8 cellular contexts compared by ENCODE assay signal in the genomic region with DNA sequence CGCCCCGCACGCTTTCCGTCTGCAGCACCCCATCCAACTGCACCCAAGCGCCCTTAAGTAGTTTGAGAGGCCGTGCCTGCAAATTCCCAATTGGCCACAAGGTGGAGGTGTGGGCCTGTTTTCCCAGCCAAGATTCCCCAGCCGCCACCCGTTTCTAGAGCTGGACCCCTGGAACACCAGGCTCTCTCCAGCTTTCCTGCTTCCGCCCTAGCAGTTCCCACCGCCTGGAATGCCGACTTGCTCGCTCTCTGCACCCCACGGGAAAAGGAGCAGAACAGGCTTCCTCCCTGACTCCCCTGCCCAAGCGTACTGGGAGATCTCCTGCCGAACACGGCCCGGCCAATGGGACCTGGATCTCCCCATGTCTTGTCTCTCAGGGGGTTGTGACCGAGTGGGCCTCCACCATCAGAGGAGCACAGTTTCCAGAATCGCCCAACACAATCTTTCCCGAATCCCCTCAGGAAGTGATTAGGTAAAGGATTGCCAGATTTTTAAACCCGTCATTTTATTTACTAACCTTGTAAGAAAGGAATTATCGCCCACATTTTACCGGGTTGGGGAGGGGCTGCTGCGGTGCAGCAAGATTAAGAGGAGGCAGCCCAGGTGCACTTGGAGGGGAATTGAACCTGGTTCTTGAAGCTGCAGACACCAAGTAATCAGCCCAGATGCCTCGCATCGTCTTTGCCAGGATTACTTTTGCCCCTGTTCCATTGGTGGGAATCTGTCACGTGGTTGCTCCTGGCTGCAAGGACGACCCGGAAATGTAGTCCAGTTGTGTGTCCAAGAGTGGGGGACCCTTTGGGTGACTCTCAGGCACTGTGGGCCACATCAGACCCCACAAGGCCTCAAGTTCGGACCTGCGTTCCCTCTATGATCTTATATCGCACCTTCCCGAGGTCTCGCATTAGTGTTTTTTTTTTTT. TPM values are rescaled to one million over a fixed set of nuclear protein-coding genes. Genes with fewer than 3 reads are reported as not detected.
DNase-seq lines count a peak whose midpoint lies in the region; ATAC-seq and TF ChIP-seq lines count a peak whose summit lies in the region.

No MANE protein-coding gene starts in this region.

- H3K27ac Mint-ChIP-seq in T-cell: peak overlapping the region; percentile 66 to 86

- intact Hi-C loops in left ventricle myocardium inferior (cut with micrococcal nuclease): loop anchor here (5.0 to 10.0 kb wide), 2 partner anchors 46 to 93 kb away; partner anchors contain the start of gene SPIB
- intact Hi-C loops in posterior vena cava (cut with DNase I): loop anchor here in 1 of 2 donors (10.0 kb wide), 2 partner anchors 46 to 416 kb away; partner anchors contain the start of gene SPIB

- peak overlapping the region; percentile 89 for H3K27ac ChIP-seq in left ventricle myocardium inferior (replicated peaks)

- H3K9me3 Mint-ChIP-seq in T-cell: no peaks in the 10 kb centered on the region

- H3K4me1 Mint-ChIP-seq in T-cell: peaks cover 28 to 37% (median 36%) of the 10 kb centered on the region in 3 donors

- peak overlapping the region; percentile 86 for H3K4me3 ChIP-seq in left ventricle myocardium inferior

- peaks cover 16% of the 10 kb centered on the region for H3K4me1 ChIP-seq in left ventricle myocardium inferior

- H3K27me3 Mint-ChIP-seq in T-cell: no peaks in the 10 kb centered on the region

- H3K36me3 ChIP-seq in left ventricle myocardium inferior: no peaks in the 10 kb centered on the region

- POLR2A ChIA-PET in T-cell (lab: Charles Lee): no interaction called here

- peak overlapping the region; percentile 86 to 95 (median 86) for H3K4me3 Mint-ChIP-seq in T-cell

- ATAC-seq in GM19467 (IDR thresholded peaks at IDR 0.05; ENCODE audit: unreplicated experiment) (peak; percentile 50), T-cell (replicated peaks in 1 of 4) (peak; percentile 75 to 84 (median 80))

- CTCF ChIA-PET in T-cell (lab: Charles Lee): interaction anchor here in 1 of 2 donors (0.8 to 3.0 kb wide), 2 partner anchors 12 to 46 kb away, joined by 4 to 9 read pairs; no protein-coding TSS in a partner anchor

- H3K36me3 Mint-ChIP-seq in T-cell: no peaks in the 10 kb centered on the region

- peak; percentile 80 to 90 for DNase-seq in AML-193 (lab: John Stamatoyannopoulos, UW)
- DNase-seq in NCI-H1092 (lab: John Stamatoyannopoulos, UW): peak; percentile 36
- peak; percentile 36 to 83 (median 67) for DNase-seq in T-cell
- peak; percentile 43 for DNase-seq in amniotic stem cell (lab: John Stamatoyannopoulos, UW)
- peak; percentile 80 for DNase-seq in left ventricle myocardium inferior
- DNase-seq in posterior vena cava (ENCODE audit: low spot score): peak; percentile 93
- peak; percentile 87 for DNase-seq in ureter (ENCODE audit: low spot score)

- TF ChIP-seq CTCF in left ventricle myocardium inferior (IDR thresholded peaks at IDR 0.05; ENCODE audit: borderline replicate concordance): peak; percentile 91

- no peaks in the 10 kb centered on the region for H3K9me3 ChIP-seq in left ventricle myocardium inferior (replicated peaks)

- no peaks in the 10 kb centered on the region for H3K27me3 ChIP-seq in left ventricle myocardium inferior (ENCODE audit: low read depth)

RNA-seq across cellular contexts. Expression of gene NAPSA, which starts 3.5 kb away (rescaled TPM):
- total RNA-seq in T-cell: 1 to 10 TPM; 2.6 to 7.1 (median 3.0) TPM
- total RNA-seq in left ventricle myocardium inferior: 0.05 TPM
- under 1 TPM; 0.33 to 0.37 TPM for total RNA-seq in posterior vena cava
- total RNA-seq in ureter: 1.1 TPM

RNA-seq across cellular contexts. Expression of gene NR1H2, which starts 7.3 kb away (rescaled TPM):
- total RNA-seq in T-cell (100 to 1,000 TPM; 109 to 236 (median 117) TPM), left ventricle myocardium inferior (71.6 TPM), posterior vena cava (10 to 100 TPM; 65.0 to 82.3 TPM), ureter (64.5 TPM)

RNA-seq across cellular contexts. Expression of gene POLD1, which starts 15.2 kb away (rescaled TPM):
- 10 to 100 TPM; 32.9 to 67.1 (median 54.0) TPM for total RNA-seq in T-cell
- total RNA-seq in left ventricle myocardium inferior: 10.8 TPM
- 10 to 100 TPM; 10.4 to 12.3 TPM for total RNA-seq in posterior vena cava
- total RNA-seq in ureter: 17.0 TPM

RNA-seq across cellular contexts. Expression of gene KCNC3, which starts 39.7 kb away (rescaled TPM):
- total RNA-seq in T-cell (1 to 10 TPM in 4 of 5 donors, under 1 TPM in 1; 0.75 to 4.3 (median 1.5) TPM), left ventricle myocardium inferior (2.6 TPM), posterior vena cava (under 1 TPM; 0.83 to 0.90 TPM), ureter (22.4 TPM)

RNA-seq across cellular contexts. Expression of gene SPIB, which starts 49.8 kb away (rescaled TPM):
- total RNA-seq in T-cell (1 to 10 TPM in 4 of 5 donors, under 1 TPM in 1; 0.72 to 9.7 (median 4.1) TPM), left ventricle myocardium inferior (not detected), posterior vena cava (under 1 TPM in 1 of 2 donors, not detected in 1; 0.33 TPM), ureter (0.96 TPM)

Comparison
In these comparisons a context has a peak if more than half of its experiments do, and no peak if none do; other contexts are left out.
1. Peak in every context shown above with its lines: DNase-seq, ATAC-seq, H3K4me3 ChIP-seq and H3K27ac ChIP-seq.
2. DNase-seq: peak in every context shown above with its lines; median percentile 93 in posterior vena cava; 87 in ureter; 85 in AML-193; 80 in left ventricle myocardium inferior; 67 in T-cell; 43 in amniotic stem cell; 36 in NCI-H1092.